ENCODE assay signal across 8 cellular contexts in genomic region chr16:70252355-70252988, GRCh38. TPM values are rescaled to one million over a fixed set of nuclear protein-coding genes. Genes with fewer than 3 reads are reported as not detected.
DNase-seq lines count a peak whose midpoint lies in the region; ATAC-seq and TF ChIP-seq lines count a peak whose summit lies in the region.

No MANE protein-coding gene starts in this region.

- DNase-seq in right atrium auricular region (ENCODE audit: low spot score) (peak; percentile 43), left cardiac atrium (no peak), SK-N-DZ (ENCODE audit: low spot score) (peak; percentile 32), epithelial cell of proximal tubule (ENCODE audit: low read depth) (no peak), testis (peak; percentile 52), germinal center (ENCODE audit: low spot score) (no peak)

- no peak for TF ChIP-seq POLR2A in testis (IDR thresholded peaks at IDR 0.05)

- no peaks in the 10 kb centered on the region for H3K9me3 ChIP-seq in right atrium auricular region
- H3K9me3 ChIP-seq in testis, result no peaks in the 10 kb centered on the region

- H3K27ac ChIP-seq in right atrium auricular region (peak overlapping the region in 1 of 2 donors; percentile 78), testis (no peak overlapping the region)

- TF ChIP-seq CTCF in right atrium auricular region (IDR thresholded peaks at IDR 0.05), result no peak
- peak; percentile 62 for TF ChIP-seq CTCF in epithelial cell of proximal tubule (conservative IDR thresholded peaks at IDR 0.05; ENCODE audit: low read depth, low read length)
- peak in 2 of 3 experiments; percentile 16 to 33 for TF ChIP-seq CTCF in testis (IDR thresholded peaks at IDR 0.05)

- intact Hi-C loops in left cardiac atrium (cut with DNase I) (no loop called here), testis (cut with DNase I; ENCODE audit: low total_unique reads) (no loop called here)

- peaks cover 0 to 24% of the 10 kb centered on the region in 2 donors for H3K4me1 ChIP-seq in right atrium auricular region
- H3K4me1 ChIP-seq in testis, result peaks cover 19% of the 10 kb centered on the region

- WGBS in testis, 2 donors, result 56 to 60% methylated on average over 21 of the region's 21 CpGs

- H3K4me3 ChIP-seq in right atrium auricular region, result no peak overlapping the region
- H3K4me3 ChIP-seq in epithelial cell of proximal tubule (ENCODE audit: low read depth, low read length), result no peak overlapping the region
- H3K4me3 ChIP-seq in testis, result peak overlapping the region in 1 of 2 donors; percentile 74

- H3K27me3 ChIP-seq in right atrium auricular region, result no peaks in the 10 kb centered on the region
- no peaks in the 10 kb centered on the region for H3K27me3 ChIP-seq in testis

- ATAC-seq in left cardiac atrium (no peak), HG02852 (IDR thresholded peaks at IDR 0.05; ENCODE audit: unreplicated experiment) (no peak), HG03045 (IDR thresholded peaks at IDR 0.05; ENCODE audit: unreplicated experiment) (no peak)

- peaks cover 53% of the 10 kb centered on the region for H3K36me3 ChIP-seq in right atrium auricular region
- no peaks in the 10 kb centered on the region for H3K36me3 ChIP-seq in testis (ENCODE audit: low read depth, missing control alignments)

RNA-seq across cellular contexts. Expression of gene EXOSC6, which starts 0.7 kb away (rescaled TPM):
- total RNA-seq in right atrium auricular region, result 10 to 100 TPM; 11.2 to 15.2 TPM
- 10 to 100 TPM; 12.6 to 18.8 TPM for total RNA-seq in left cardiac atrium
- polyA plus RNA-seq in SK-N-DZ (2014; cell fraction: cytosol; rRNA removed), result 43.5 and 47.1 TPM in 2 replicates
- polyA plus RNA-seq in SK-N-DZ (2014; cell fraction: nucleus; rRNA removed), result 18.0 and 20.9 TPM in 2 replicates
- total RNA-seq in epithelial cell of proximal tubule, result 28.9 and 29.3 TPM in 2 replicates
- 10 to 100 TPM; 33.6 to 38.6 TPM for total RNA-seq in testis
- polyA plus RNA-seq in testis (ENCODE audit: insufficient read depth, low read depth, low replicate concordance), result 9.4 TPM

RNA-seq across cellular contexts. Expression of gene AARS1, which starts 36.8 kb away (rescaled TPM):
- total RNA-seq in right atrium auricular region (10 to 100 TPM; 54.0 to 56.8 TPM), left cardiac atrium (10 to 100 TPM; 62.0 to 69.7 TPM), epithelial cell of proximal tubule (56.0 and 125 TPM in 2 replicates), testis (10 to 100 TPM; 68.7 to 68.9 TPM)
- 78.3 and 84.0 TPM in 2 replicates for polyA plus RNA-seq in SK-N-DZ (2014; cell fraction: cytosol; rRNA removed)
- 76.3 and 125 TPM in 2 replicates for polyA plus RNA-seq in SK-N-DZ (2014; cell fraction: nucleus; rRNA removed)
- 56.8 TPM for polyA plus RNA-seq in testis (ENCODE audit: insufficient read depth, low read depth, low replicate concordance)

RNA-seq across cellular contexts. Expression of gene DDX19B, which starts 46.5 kb away (rescaled TPM):
- total RNA-seq in right atrium auricular region, result 10 to 100 TPM; 20.8 to 21.6 TPM
- 10 to 100 TPM; 14.9 to 21.8 TPM for total RNA-seq in left cardiac atrium
- 39.7 and 53.4 TPM in 2 replicates for polyA plus RNA-seq in SK-N-DZ (2014; cell fraction: cytosol; rRNA removed)
- polyA plus RNA-seq in SK-N-DZ (2014; cell fraction: nucleus; rRNA removed), result 19.8 and 44.4 TPM in 2 replicates
- total RNA-seq in epithelial cell of proximal tubule, result 20.9 and 46.1 TPM in 2 replicates
- total RNA-seq in testis, result 10 to 100 TPM; 59.5 to 80.2 TPM
- 123 TPM for polyA plus RNA-seq in testis (ENCODE audit: insufficient read depth, low read depth, low replicate concordance)

Comparison
In these comparisons a context has a peak if more than half of its experiments do, and no peak if none do; other contexts are left out.
1. DNase-seq: peak in right atrium auricular region (single experiment), SK-N-DZ (single experiment) and testis (single experiment); none in left cardiac atrium (single experiment), epithelial cell of proximal tubule (single experiment) and germinal center (single experiment).
2. CTCF ChIP-seq: peak in epithelial cell of proximal tubule (single experiment) and testis (2 of 3); none in right atrium auricular region (0 of 2).